1 cellular context compared by ENCODE assay signal in genomic region chr9:69121155-69122085, GRCh38.
TF ChIP-seq lines count a peak whose summit lies in the region.

No MANE protein-coding gene starts in this region.

TF ChIP-seq in HepG2, 621 proteins besides CTCF, POLR2A, EP300 and RAD21 (continued from another document and continues in another):
- TF ChIP-seq MXD4 (CRISPR knock-in tag; IDR thresholded peaks at IDR 0.05) (no peak; the same call in 1 of the 2 replicates), ZNF550 (CRISPR knock-in tag; IDR thresholded peaks at IDR 0.05; ENCODE audit: borderline replicate concordance) (no peak), PRMT3 (CRISPR knock-in tag; IDR thresholded peaks at IDR 0.05; ENCODE audit: borderline replicate concordance, low read depth) (no peak), HBP1 (CRISPR knock-in tag; IDR thresholded peaks at IDR 0.05; ENCODE audit: low read depth) (no peak), KDM2A (CRISPR knock-in tag; IDR thresholded peaks at IDR 0.05; ENCODE audit: borderline replicate concordance, low read depth) (peak; percentile 20; the same call in 1 of the 2 replicates), HNRNPLL (IDR thresholded peaks at IDR 0.05; ENCODE audit: low read depth, low read length, poor library complexity, severe bottlenecking) (peak; percentile 80), ZFY (CRISPR knock-in tag; IDR thresholded peaks at IDR 0.05) (peak; percentile 23; the same call in 1 of the 2 replicates), ZNF7 (CRISPR knock-in tag; IDR thresholded peaks at IDR 0.05) (no peak), RERE (CRISPR knock-in tag; IDR thresholded peaks at IDR 0.05; ENCODE audit: low read depth) (no peak), ZNF264 (CRISPR knock-in tag; IDR thresholded peaks at IDR 0.05) (no peak), PAXIP1 (CRISPR knock-in tag; conservative IDR thresholded peaks at IDR 0.05) (no peak), ZNF788 (CRISPR knock-in tag; IDR thresholded peaks at IDR 0.05; ENCODE audit: borderline replicate concordance) (peak; percentile 41; the same call in 1 of the 2 replicates), MEF2D (CRISPR knock-in tag; IDR thresholded peaks at IDR 0.05) (0 out of 2 replicates have a peak, but pooled peaks have one; percentile 11), THRA (CRISPR knock-in tag; IDR thresholded peaks at IDR 0.05; ENCODE audit: borderline replicate concordance) (no peak), BRCA1 (CRISPR knock-in tag; IDR thresholded peaks at IDR 0.05) (0 out of 2 replicates have a peak, but pooled peaks have one; percentile 29), ZNF776 (CRISPR knock-in tag; IDR thresholded peaks at IDR 0.05) (0 out of 2 replicates have a peak, but pooled peaks have one; percentile 37), ZNF547 (CRISPR knock-in tag; IDR thresholded peaks at IDR 0.05) (no peak), ZBTB44 (CRISPR knock-in tag; IDR thresholded peaks at IDR 0.05) (no peak), AKNA (CRISPR knock-in tag; IDR thresholded peaks at IDR 0.05; ENCODE audit: borderline replicate concordance) (no peak), ZBTB42 (CRISPR knock-in tag; IDR thresholded peaks at IDR 0.05) (no peak), USF2 (IDR thresholded peaks at IDR 0.05; ENCODE audit: low read depth, low read length) (no peak), USF2 (CRISPR knock-in tag; IDR thresholded peaks at IDR 0.05; ENCODE audit: borderline replicate concordance) (no peak), GATAD1 (CRISPR knock-in tag; IDR thresholded peaks at IDR 0.05) (peak; percentile 14; the same call in 1 of the 2 replicates), ZFYVE20 (CRISPR knock-in tag; IDR thresholded peaks at IDR 0.05; ENCODE audit: borderline replicate concordance, low read depth) (0 out of 2 replicates have a peak, but pooled peaks have one; percentile 47), NR0B2 (CRISPR knock-in tag; IDR thresholded peaks at IDR 0.05) (no peak)
- TF ChIP-seq, protein P1, sequence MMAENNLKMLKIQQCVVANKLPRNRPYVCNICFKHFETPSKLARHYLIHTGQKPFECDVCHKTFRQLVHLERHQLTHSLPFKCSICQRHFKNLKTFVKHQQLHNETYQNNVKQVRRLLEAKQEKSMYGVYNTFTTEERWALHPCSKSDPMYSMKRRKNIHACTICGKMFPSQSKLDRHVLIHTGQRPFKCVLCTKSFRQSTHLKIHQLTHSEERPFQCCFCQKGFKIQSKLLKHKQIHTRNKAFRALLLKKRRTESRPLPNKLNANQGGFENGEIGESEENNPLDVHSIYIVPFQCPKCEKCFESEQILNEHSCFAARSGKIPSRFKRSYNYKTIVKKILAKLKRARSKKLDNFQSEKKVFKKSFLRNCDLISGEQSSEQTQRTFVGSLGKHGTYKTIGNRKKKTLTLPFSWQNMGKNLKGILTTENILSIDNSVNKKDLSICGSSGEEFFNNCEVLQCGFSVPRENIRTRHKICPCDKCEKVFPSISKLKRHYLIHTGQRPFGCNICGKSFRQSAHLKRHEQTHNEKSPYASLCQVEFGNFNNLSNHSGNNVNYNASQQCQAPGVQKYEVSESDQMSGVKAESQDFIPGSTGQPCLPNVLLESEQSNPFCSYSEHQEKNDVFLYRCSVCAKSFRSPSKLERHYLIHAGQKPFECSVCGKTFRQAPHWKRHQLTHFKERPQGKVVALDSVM (CRISPR knock-in tag; IDR thresholded peaks at IDR 0.05), result no peak
